Comparison of ENCODE assay signal across 1 cellular context in genomic region chr19:4123615-4124568, GRCh38.
TF ChIP-seq lines count a peak whose summit lies in the region.

MAP2K2 (minus strand) TSS chr19:4124122; CDS start chr19:4123875, 247 bp downstream.

TF ChIP-seq in GM23338, 12 proteins besides CTCF, POLR2A, EP300 and RAD21:
- TF ChIP-seq, protein P1, sequence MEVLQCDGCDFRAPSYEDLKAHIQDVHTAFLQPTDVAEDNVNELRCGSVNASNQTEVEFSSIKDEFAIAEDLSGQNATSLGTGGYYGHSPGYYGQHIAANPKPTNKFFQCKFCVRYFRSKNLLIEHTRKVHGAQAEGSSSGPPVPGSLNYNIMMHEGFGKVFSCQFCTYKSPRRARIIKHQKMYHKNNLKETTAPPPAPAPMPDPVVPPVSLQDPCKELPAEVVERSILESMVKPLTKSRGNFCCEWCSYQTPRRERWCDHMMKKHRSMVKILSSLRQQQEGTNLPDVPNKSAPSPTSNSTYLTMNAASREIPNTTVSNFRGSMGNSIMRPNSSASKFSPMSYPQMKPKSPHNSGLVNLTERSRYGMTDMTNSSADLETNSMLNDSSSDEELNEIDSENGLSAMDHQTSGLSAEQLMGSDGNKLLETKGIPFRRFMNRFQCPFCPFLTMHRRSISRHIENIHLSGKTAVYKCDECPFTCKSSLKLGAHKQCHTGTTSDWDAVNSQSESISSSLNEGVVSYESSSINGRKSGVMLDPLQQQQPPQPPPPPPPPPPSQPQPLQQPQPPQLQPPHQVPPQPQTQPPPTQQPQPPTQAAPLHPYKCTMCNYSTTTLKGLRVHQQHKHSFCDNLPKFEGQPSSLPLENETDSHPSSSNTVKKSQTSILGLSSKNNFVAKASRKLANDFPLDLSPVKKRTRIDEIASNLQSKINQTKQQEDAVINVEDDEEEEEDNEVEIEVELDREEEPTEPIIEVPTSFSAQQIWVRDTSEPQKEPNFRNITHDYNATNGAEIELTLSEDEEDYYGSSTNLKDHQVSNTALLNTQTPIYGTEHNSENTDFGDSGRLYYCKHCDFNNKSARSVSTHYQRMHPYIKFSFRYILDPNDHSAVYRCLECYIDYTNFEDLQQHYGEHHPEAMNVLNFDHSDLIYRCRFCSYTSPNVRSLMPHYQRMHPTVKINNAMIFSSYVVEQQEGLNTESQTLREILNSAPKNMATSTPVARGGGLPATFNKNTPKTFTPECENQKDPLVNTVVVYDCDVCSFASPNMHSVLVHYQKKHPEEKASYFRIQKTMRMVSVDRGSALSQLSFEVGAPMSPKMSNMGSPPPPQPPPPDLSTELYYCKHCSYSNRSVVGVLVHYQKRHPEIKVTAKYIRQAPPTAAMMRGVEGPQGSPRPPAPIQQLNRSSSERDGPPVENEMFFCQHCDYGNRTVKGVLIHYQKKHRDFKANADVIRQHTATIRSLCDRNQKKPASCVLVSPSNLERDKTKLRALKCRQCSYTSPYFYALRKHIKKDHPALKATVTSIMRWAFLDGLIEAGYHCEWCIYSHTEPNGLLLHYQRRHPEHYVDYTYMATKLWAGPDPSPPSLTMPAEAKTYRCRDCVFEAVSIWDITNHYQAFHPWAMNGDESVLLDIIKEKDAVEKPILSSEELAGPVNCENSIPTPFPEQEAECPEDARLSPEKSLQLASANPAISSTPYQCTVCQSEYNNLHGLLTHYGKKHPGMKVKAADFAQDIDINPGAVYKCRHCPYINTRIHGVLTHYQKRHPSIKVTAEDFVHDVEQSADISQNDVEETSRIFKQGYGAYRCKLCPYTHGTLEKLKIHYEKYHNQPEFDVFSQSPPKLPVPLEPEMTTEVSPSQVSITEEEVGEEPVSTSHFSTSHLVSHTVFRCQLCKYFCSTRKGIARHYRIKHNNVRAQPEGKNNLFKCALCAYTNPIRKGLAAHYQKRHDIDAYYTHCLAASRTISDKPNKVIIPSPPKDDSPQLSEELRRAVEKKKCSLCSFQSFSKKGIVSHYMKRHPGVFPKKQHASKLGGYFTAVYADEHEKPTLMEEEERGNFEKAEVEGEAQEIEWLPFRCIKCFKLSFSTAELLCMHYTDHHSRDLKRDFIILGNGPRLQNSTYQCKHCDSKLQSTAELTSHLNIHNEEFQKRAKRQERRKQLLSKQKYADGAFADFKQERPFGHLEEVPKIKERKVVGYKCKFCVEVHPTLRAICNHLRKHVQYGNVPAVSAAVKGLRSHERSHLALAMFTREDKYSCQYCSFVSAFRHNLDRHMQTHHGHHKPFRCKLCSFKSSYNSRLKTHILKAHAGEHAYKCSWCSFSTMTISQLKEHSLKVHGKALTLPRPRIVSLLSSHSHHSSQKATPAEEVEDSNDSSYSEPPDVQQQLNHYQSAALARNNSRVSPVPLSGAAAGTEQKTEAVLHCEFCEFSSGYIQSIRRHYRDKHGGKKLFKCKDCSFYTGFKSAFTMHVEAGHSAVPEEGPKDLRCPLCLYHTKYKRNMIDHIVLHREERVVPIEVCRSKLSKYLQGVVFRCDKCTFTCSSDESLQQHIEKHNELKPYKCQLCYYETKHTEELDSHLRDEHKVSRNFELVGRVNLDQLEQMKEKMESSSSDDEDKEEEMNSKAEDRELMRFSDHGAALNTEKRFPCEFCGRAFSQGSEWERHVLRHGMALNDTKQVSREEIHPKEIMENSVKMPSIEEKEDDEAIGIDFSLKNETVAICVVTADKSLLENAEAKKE (CRISPR knock-in tag; IDR thresholded peaks at IDR 0.05): no peak
- peak; percentile 99 for TF ChIP-seq POLR2AphosphoS5 (IDR thresholded peaks at IDR 0.05; ENCODE audit: low read depth)
